Comparison of ENCODE assay signal across 1 cellular context in the genomic region with DNA sequence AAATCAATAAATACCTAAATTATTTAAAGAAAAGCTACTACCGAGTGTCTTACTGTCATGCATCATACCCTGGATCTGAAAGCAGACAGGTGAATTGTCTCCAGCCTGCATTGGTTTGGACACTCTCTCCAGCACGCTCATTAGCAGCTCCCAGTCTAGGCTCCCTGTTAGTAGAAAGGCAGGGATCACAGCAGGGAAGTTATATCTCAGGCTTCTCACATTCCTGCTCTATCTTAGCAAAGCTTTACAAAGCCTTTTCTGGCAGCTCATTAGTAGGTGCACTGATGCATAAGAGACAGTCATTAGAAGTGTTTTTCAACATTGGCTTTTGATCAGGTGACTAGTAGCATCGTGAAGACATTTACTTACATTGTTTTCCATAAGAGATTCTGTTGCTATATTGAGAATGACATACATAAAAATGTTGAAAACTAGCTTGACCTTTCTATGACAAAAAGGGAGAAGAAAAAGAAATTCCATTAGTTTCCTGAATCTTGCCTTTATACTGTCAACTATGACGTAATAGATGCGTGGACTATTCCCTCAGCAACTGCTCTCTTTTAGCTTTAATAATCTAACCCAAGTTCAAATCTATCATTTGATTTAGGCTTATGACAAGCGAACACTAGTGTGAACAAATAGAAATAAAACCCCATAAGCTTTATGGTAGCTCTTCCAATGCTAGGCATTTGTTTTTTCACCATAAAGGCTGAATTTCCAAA.
TF ChIP-seq lines count a peak whose summit lies in the region.

No MANE protein-coding gene starts in this region.

TF ChIP-seq in neural cell, 6 proteins besides CTCF, POLR2A, EP300 and RAD21 (continued from another document):
- TF ChIP-seq SMC3 (conservative IDR thresholded peaks at IDR 0.05; ENCODE audit: poor library complexity) (no peak), TAF1 (IDR thresholded peaks at IDR 0.05; ENCODE audit: low read depth) (no peak)
